2 cellular contexts compared by ENCODE assay signal in genomic region chr13:28638756-28639155, GRCh38.
TF ChIP-seq lines count a peak whose summit lies in the region.

No MANE protein-coding gene starts in this region.

TF ChIP-seq in IMR-90, 13 proteins besides CTCF, POLR2A, EP300 and RAD21:
- TF ChIP-seq NFE2L2 (IDR thresholded peaks at IDR 0.05; ENCODE audit: low read depth, low read length) (no peak), CEBPB (IDR thresholded peaks at IDR 0.05; ENCODE audit: low read depth, low read length) (peak; percentile 4; the same call in 1 of the 2 replicates)

TF ChIP-seq in HEK293T, 16 proteins besides CTCF, POLR2A, EP300 and RAD21:
- TF ChIP-seq LEF1 (IDR thresholded peaks at IDR 0.05; ENCODE audit: borderline replicate concordance) (no peak), ZNF384 (IDR thresholded peaks at IDR 0.05) (no peak), L3MBTL2 (conservative IDR thresholded peaks at IDR 0.05) (no peak), ARNT (IDR thresholded peaks at IDR 0.05) (no peak), HDGF (IDR thresholded peaks at IDR 0.05; ENCODE audit: borderline replicate concordance) (no peak), FOXK2 (IDR thresholded peaks at IDR 0.05) (no peak), NFRKB (IDR thresholded peaks at IDR 0.05) (no peak), CTBP1 (IDR thresholded peaks at IDR 0.05; ENCODE audit: borderline replicate concordance) (no peak), PKNOX1 (IDR thresholded peaks at IDR 0.05) (no peak), SP1 (IDR thresholded peaks at IDR 0.05) (no peak), FOXA1 (IDR thresholded peaks at IDR 0.05) (no peak), BHLHE40 (IDR thresholded peaks at IDR 0.05; ENCODE audit: borderline replicate concordance) (no peak), FOXM1 (IDR thresholded peaks at IDR 0.05; ENCODE audit: borderline replicate concordance) (no peak)
